In the genomic region with DNA sequence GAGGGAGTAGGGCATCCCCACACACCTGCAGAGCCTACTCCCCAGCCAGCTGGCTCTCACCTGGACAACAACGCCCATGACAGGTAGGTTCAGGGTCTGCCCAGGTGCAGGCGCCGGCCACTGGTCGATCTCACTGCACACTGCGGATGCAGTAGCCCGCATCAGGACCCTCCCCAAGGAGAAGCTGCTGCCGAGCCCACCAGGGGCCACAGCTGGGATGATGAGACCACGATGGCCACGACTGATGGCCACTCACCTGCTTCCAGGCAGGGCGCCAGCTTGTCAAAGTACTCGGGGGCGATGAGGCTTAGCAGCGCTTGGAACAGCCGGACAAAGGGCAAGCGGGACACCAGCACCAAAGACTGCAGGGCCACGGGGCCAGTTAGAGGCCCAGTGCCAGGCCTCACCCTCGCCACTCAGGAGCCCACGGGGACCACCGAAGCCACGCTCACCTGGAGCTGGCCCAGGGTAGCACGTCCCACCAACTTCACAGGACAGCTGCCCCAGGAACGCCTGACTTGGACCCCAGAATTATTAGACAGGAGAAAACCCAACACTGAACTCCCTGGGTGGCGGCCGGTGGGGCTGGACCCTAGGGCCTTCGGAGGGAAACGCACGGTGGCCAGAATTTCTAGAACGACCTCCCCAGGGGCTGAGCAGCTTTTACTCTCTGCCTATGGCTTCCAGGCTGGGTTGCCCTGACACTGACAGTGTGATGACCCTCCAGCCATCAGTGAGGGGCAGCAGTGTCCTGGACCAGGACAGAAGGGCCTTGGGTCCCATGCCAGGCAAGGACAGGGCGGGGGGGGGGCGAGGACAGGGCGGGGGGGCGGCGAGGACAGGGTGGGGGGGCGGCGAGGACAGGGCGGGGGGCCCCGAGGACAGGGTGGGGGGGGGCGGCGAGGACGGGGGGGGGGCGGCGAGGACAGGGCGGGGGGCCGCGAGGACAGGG, we compare ENCODE assay signal across 15 cellular contexts. TPM values are rescaled to one million over a fixed set of nuclear protein-coding genes. Genes with fewer than 3 reads are reported as not detected.
A peak's percentile ranks its signal among the peaks of the same experiment; 100 is the strongest.
DNase-seq lines count a peak whose midpoint lies in the region; ATAC-seq and TF ChIP-seq lines count a peak whose summit lies in the region.
"Had no signal": no experiment of that assay in that cellular context is flagged by ENCODE, and none has a peak within 500 bp of the region (broad histone marks: within the 10 kb centered on the region; RNA-seq: fewer than 3 reads in every experiment).

No MANE protein-coding gene starts in this region.

- no peak for ATAC-seq in GM18868 (IDR thresholded peaks at IDR 0.05; ENCODE audit: unreplicated experiment)
- no peak for ATAC-seq in HG03135 (IDR thresholded peaks at IDR 0.05; ENCODE audit: unreplicated experiment)

- no peaks in the 10 kb centered on the region for H3K9me3 ChIP-seq in BLaER1
- H3K9me3 ChIP-seq: HAP-1 had no signal

- H3K9me3 Mint-ChIP-seq in endothelial cell (ENCODE audit: unreplicated experiment) = no peaks in the 10 kb centered on the region
- no peaks in the 10 kb centered on the region for H3K9me3 Mint-ChIP-seq in osteocyte (ENCODE audit: unreplicated experiment)

- H3K27me3 Mint-ChIP-seq in endothelial cell (ENCODE audit: unreplicated experiment) = no peaks in the 10 kb centered on the region
- H3K27me3 Mint-ChIP-seq in osteocyte (ENCODE audit: unreplicated experiment) = no peaks in the 10 kb centered on the region

- TF ChIP-seq CTCF in GM13977 (IDR thresholded peaks at IDR 0.05; ENCODE audit: extremely low read depth, insufficient read depth, missing control alignments) (no peak), endothelial cell (IDR thresholded peaks at IDR 0.05; ENCODE audit: unreplicated experiment) (no peak), osteocyte (IDR thresholded peaks at IDR 0.05) (no peak)

- in situ Hi-C loops in GM13977 (cut with MboI; ENCODE audit: low pct_unique_long_range_greater_than_20kb, low sequenced_read_pairs, unreplicated experiment) = no loop called here

- peak overlapping the region; percentile 86 for H3K9ac ChIP-seq in BLaER1

- peak overlapping the region; percentile 97 for H3K27ac ChIP-seq in BLaER1

- peak overlapping the region; percentile 100 for H3K4me2 ChIP-seq in BLaER1

- no peaks in the 10 kb centered on the region for H3K27me3 ChIP-seq in BLaER1

- no peak overlapping the region for H3K27ac Mint-ChIP-seq in endothelial cell (ENCODE audit: unreplicated experiment)
- no peak overlapping the region for H3K27ac Mint-ChIP-seq in osteocyte (ENCODE audit: unreplicated experiment)

- H4K20me1 ChIP-seq in BLaER1 = peaks cover 6% of the 10 kb centered on the region; the same call in 1 of the 2 replicates

- DNase-seq in GM13977 (ENCODE audit: low spot score) = peak; percentile 24
- DNase-seq in endothelial cell (ENCODE audit: low spot score) = peak; percentile 5
- DNase-seq in osteocyte (ENCODE audit: extremely low spot score, unreplicated experiment) = peak; percentile 82
- no peak for DNase-seq in DMS153 (lab: John Stamatoyannopoulos, UW)
- DNase-seq: C1 segment of cervical spinal cord, DMS79, NCI-H1436, NCI-H2029 treated with DMSO at 0.1 percent for 48 hours, NCI-H510A treated with DMSO at 0.1 percent for 48 hours, OCI-M1, RPMI8226 had no signal

- H3K4me1 Mint-ChIP-seq in endothelial cell (ENCODE audit: unreplicated experiment) = no peaks in the 10 kb centered on the region
- peaks cover 2% of the 10 kb centered on the region for H3K4me1 Mint-ChIP-seq in osteocyte (ENCODE audit: unreplicated experiment)

- peak overlapping the region; percentile 66; the same call in 1 of the 2 replicates for H3K4me3 ChIP-seq in BLaER1
- H3K4me3 ChIP-seq: HAP-1 had no signal

- H3K4me3 Mint-ChIP-seq in endothelial cell (ENCODE audit: unreplicated experiment) (no peak overlapping the region), osteocyte (ENCODE audit: unreplicated experiment) (no peak overlapping the region)

- H3K4me1 ChIP-seq in BLaER1 = peaks cover 96% of the 10 kb centered on the region
- H3K4me1 ChIP-seq: HAP-1 had no signal

- no peaks in the 10 kb centered on the region for H3K36me3 ChIP-seq in BLaER1
- H3K36me3 ChIP-seq: HAP-1 had no signal

- no peaks in the 10 kb centered on the region for H3K36me3 Mint-ChIP-seq in endothelial cell (ENCODE audit: low read depth, unreplicated experiment)
- H3K36me3 Mint-ChIP-seq in osteocyte (ENCODE audit: unreplicated experiment) = no peaks in the 10 kb centered on the region

RNA-seq across cellular contexts. Expression of a gene that starts 8.9 kb away (rescaled TPM):
- total RNA-seq in endothelial cell (ENCODE audit: unreplicated experiment) (96.5 TPM), osteocyte (347 and 362 TPM in 2 replicates)

RNA-seq across cellular contexts. Expression of a gene that starts 10.4 kb away (rescaled TPM):
- total RNA-seq in endothelial cell (ENCODE audit: unreplicated experiment) (3.6 TPM), osteocyte (10.4 and 10.8 TPM in 2 replicates)

RNA-seq across cellular contexts. Expression of a gene that starts 26.7 kb away (rescaled TPM):
- 50.9 TPM for total RNA-seq in endothelial cell (ENCODE audit: unreplicated experiment)
- 62.4 and 62.6 TPM in 2 replicates for total RNA-seq in osteocyte

RNA-seq across cellular contexts. Expression of a gene that starts 46.2 kb away (rescaled TPM):
- total RNA-seq in endothelial cell (ENCODE audit: unreplicated experiment) = 62.4 TPM
- 6.4 and 6.9 TPM in 2 replicates for total RNA-seq in osteocyte

RNA-seq across cellular contexts. Expression of a gene that starts 54.9 kb away (rescaled TPM):
- 33.4 TPM for total RNA-seq in endothelial cell (ENCODE audit: unreplicated experiment)
- 24.8 and 27.3 TPM in 2 replicates for total RNA-seq in osteocyte
